In genomic region chr9:105157178-105157583, GRCh38 we compare ENCODE assay signal across 7 cellular contexts.
DNase-seq lines count a peak whose midpoint lies in the region; ATAC-seq and TF ChIP-seq lines count a peak whose summit lies in the region.

No MANE protein-coding gene starts in this region.

- no peak overlapping the region for H3K27ac Mint-ChIP-seq in stimulated activated memory B cell treated with anti-CD40 and anti-IgM and Interleukin-4, amounts not matched to agents 10 μg/mL and 1 μg/mL and 100 μg/mL, for 72 hours

- no peaks in the 10 kb centered on the region for H3K4me1 ChIP-seq in Panc1 (ENCODE audit: control insufficient read depth, insufficient read depth, low read length)

- ATAC-seq in GM19467 (IDR thresholded peaks at IDR 0.05; ENCODE audit: unreplicated experiment) (peak; percentile 64), Panc1 (peak; percentile 91)
- peak; percentile 67 for ATAC-seq in stimulated activated memory B cell treated with anti-CD40 and anti-IgM and Interleukin-4, amounts not matched to agents 10 μg/mL and 1 μg/mL and 100 μg/mL, for 72 hours

- TF ChIP-seq CTCF in Panc1 (IDR thresholded peaks at IDR 0.05): peak; percentile 53

- H3K9me3 Mint-ChIP-seq in stimulated activated memory B cell treated with anti-CD40 and anti-IgM and Interleukin-4, amounts not matched to agents 10 μg/mL and 1 μg/mL and 100 μg/mL, for 72 hours: no peaks in the 10 kb centered on the region

- in situ Hi-C loops in Panc1 (cut with HindIII; ENCODE audit: low pct_unique_long_range_greater_than_20kb, low sequenced_read_pairs): no loop called here

- peaks cover 5% of the 10 kb centered on the region for H3K4me1 Mint-ChIP-seq in stimulated activated memory B cell treated with anti-CD40 and anti-IgM and Interleukin-4, amounts not matched to agents 10 μg/mL and 1 μg/mL and 100 μg/mL, for 72 hours

- CTCF ChIA-PET in Panc1 (lab: Charles Lee): no interaction called here

- H3K4me3 Mint-ChIP-seq in stimulated activated memory B cell treated with anti-CD40 and anti-IgM and Interleukin-4, amounts not matched to agents 10 μg/mL and 1 μg/mL and 100 μg/mL, for 72 hours: no peak overlapping the region

- H3K27me3 ChIP-seq in Panc1 (ENCODE audit: control insufficient read depth, insufficient read depth, low read length): no peaks in the 10 kb centered on the region

- BruUV-seq in Panc1 (replicated peaks; lab: Mats Ljungman, UMichigan): no TSS peak

- intact Hi-C loops in Panc1 (cut with micrococcal nuclease; ENCODE audit: unreplicated experiment): loop anchor here (2.0 to 10.0 kb wide), 3 partner anchors 230 to 352 kb away; no protein-coding TSS in a partner anchor

- no peak overlapping the region for H3K27ac ChIP-seq in Panc1 (ENCODE audit: low read length)

- H3K4me3 ChIP-seq in Panc1 (ENCODE audit: low read depth in 2 of 2, low read length in 2 of 2): no peak overlapping the region

- H3K36me3 Mint-ChIP-seq in stimulated activated memory B cell treated with anti-CD40 and anti-IgM and Interleukin-4, amounts not matched to agents 10 μg/mL and 1 μg/mL and 100 μg/mL, for 72 hours: no peaks in the 10 kb centered on the region

- H3K27me3 Mint-ChIP-seq in stimulated activated memory B cell treated with anti-CD40 and anti-IgM and Interleukin-4, amounts not matched to agents 10 μg/mL and 1 μg/mL and 100 μg/mL, for 72 hours: no peaks in the 10 kb centered on the region

- POLR2A ChIA-PET in Panc1 (lab: Charles Lee): no interaction called here

- DNase-seq in EL (peak; percentile 73), HT1080 (ENCODE audit: low read depth) (peak; percentile 70), Panc1 (ENCODE audit: low read depth, low spot score) (no peak), kidney glomerular epithelial cell (lab: John Stamatoyannopoulos, UW) (peak; percentile 68)
- peak; percentile 39 for DNase-seq in central memory CD4-positive, alpha-beta T cell

- H3K36me3 ChIP-seq in Panc1 (ENCODE audit: control insufficient read depth, insufficient read depth, low read length): no peaks in the 10 kb centered on the region

- H3K9me3 ChIP-seq in Panc1 (ENCODE audit: control insufficient read depth, insufficient read depth, low read depth, low read length): no peaks in the 10 kb centered on the region
